ENCODE assay signal across 1 cellular context in the genomic region with DNA sequence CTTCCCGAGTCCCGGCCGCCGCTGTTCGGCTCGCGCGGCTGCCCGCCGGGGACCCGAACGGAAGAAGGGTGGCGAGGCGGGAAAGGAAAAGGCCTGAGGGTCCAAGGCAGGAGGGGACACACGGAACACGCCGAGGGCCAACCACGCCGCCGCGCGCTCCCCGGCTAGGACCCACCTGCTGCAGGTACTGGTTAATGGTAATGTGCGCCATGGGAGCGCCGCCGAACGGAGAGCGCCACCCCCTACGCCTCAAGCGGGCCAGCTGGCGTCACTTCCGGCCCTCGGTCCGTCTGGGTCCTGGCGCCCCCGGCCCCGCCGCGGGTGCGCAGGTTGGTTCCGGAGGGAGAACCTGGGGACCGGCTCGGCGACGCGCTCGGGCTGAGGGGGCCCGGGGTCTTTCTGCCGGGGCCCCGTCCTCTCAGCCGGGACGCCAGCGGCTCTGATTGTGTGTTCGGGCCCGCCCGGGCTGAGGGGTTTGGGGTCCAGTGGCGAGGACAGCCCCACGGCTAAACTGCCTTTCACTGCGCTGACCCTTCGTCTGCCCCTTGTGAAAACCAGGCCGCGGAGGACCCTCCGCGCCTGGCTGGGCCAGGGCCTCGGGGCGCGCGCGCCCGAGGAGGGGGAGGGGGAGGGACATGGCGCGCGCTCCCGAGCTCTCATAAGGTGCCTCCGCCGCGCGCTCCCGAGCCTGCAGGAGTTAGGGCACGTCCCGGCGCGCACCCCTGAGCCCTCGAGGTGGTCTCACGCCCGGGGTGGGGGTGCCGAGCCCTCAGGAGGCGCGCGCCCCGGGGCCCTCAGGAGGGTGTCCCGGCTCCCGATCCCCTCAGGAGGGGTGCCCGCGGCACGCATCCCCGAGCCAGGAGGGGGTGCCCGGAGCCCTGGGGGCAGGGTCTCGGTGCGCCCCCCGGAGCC.
A peak's percentile ranks its signal among the peaks of the same experiment; 100 is the strongest.
TF ChIP-seq lines count a peak whose summit lies in the region.

A gene (minus strand): TSS at position 246 of the 912 bp plus-strand sequence. CDS start 35 bp downstream, at position 211.

TF ChIP-seq in HepG2, 621 proteins besides CTCF, POLR2A, EP300 and RAD21 (continued from another document and continues in another):
- TF ChIP-seq, protein P1, sequence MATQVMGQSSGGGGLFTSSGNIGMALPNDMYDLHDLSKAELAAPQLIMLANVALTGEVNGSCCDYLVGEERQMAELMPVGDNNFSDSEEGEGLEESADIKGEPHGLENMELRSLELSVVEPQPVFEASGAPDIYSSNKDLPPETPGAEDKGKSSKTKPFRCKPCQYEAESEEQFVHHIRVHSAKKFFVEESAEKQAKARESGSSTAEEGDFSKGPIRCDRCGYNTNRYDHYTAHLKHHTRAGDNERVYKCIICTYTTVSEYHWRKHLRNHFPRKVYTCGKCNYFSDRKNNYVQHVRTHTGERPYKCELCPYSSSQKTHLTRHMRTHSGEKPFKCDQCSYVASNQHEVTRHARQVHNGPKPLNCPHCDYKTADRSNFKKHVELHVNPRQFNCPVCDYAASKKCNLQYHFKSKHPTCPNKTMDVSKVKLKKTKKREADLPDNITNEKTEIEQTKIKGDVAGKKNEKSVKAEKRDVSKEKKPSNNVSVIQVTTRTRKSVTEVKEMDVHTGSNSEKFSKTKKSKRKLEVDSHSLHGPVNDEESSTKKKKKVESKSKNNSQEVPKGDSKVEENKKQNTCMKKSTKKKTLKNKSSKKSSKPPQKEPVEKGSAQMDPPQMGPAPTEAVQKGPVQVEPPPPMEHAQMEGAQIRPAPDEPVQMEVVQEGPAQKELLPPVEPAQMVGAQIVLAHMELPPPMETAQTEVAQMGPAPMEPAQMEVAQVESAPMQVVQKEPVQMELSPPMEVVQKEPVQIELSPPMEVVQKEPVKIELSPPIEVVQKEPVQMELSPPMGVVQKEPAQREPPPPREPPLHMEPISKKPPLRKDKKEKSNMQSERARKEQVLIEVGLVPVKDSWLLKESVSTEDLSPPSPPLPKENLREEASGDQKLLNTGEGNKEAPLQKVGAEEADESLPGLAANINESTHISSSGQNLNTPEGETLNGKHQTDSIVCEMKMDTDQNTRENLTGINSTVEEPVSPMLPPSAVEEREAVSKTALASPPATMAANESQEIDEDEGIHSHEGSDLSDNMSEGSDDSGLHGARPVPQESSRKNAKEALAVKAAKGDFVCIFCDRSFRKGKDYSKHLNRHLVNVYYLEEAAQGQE (IDR thresholded peaks at IDR 0.05; ENCODE audit: borderline replicate concordance in 1 of 2, low read depth in 1 of 2, low read length in 2 of 2): peak in 1 of 2 experiments; percentile 71; a peak in 2 of 4 replicates
- TF ChIP-seq, protein P2, sequence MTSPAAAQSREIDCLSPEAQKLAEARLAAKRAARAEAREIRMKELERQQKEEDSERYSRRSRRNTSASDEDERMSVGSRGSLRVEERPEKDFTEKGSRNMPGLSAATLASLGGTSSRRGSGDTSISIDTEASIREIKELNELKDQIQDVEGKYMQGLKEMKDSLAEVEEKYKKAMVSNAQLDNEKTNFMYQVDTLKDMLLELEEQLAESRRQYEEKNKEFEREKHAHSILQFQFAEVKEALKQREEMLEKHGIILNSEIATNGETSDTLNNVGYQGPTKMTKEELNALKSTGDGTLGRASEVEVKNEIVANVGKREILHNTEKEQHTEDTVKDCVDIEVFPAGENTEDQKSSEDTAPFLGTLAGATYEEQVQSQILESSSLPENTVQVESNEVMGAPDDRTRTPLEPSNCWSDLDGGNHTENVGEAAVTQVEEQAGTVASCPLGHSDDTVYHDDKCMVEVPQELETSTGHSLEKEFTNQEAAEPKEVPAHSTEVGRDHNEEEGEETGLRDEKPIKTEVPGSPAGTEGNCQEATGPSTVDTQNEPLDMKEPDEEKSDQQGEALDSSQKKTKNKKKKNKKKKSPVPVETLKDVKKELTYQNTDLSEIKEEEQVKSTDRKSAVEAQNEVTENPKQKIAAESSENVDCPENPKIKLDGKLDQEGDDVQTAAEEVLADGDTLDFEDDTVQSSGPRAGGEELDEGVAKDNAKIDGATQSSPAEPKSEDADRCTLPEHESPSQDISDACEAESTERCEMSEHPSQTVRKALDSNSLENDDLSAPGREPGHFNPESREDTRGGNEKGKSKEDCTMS (CRISPR knock-in tag; conservative IDR thresholded peaks at IDR 0.05): 0 out of 2 replicates have a peak, but pooled peaks have one; percentile 79
- TF ChIP-seq SRSF9 (IDR thresholded peaks at IDR 0.05; ENCODE audit: borderline replicate concordance, insufficient read depth, low read depth, low read length, poor library complexity, severe bottlenecking) (no peak), CHD2 (IDR thresholded peaks at IDR 0.05; ENCODE audit: low read depth, low read length) (peak; percentile 35; the same call in 1 of the 2 replicates), JUN (CRISPR knock-in tag; IDR thresholded peaks at IDR 0.05) (peak; percentile 55; the same call in 1 of the 2 replicates), NCOA1 (CRISPR knock-in tag; IDR thresholded peaks at IDR 0.05) (no peak), RNF2 (conservative IDR thresholded peaks at IDR 0.05; ENCODE audit: low read depth) (0 out of 2 replicates have a peak, but pooled peaks have one; percentile 38), HNF4A (CRISPR knock-in tag; IDR thresholded peaks at IDR 0.05) (peak; percentile 61; the same call in 1 of the 2 replicates), ZNF674 (CRISPR knock-in tag; IDR thresholded peaks at IDR 0.05; ENCODE audit: low read depth) (no peak), ZNF619 (CRISPR knock-in tag; IDR thresholded peaks at IDR 0.05) (peak; percentile 93), NFE2L1 (CRISPR knock-in tag; IDR thresholded peaks at IDR 0.05; ENCODE audit: borderline replicate concordance) (peak; percentile 82), ZNF333 (CRISPR knock-in tag; IDR thresholded peaks at IDR 0.05; ENCODE audit: borderline replicate concordance) (no peak; the same call in 1 of the 2 replicates), ZNF235 (CRISPR knock-in tag; IDR thresholded peaks at IDR 0.05; ENCODE audit: borderline replicate concordance) (peak; percentile 88), CHCHD3 (CRISPR knock-in tag; IDR thresholded peaks at IDR 0.05) (peak; percentile 40; the same call in 1 of the 2 replicates), TSC22D2 (CRISPR knock-in tag; IDR thresholded peaks at IDR 0.05; ENCODE audit: borderline replicate concordance) (no peak; the same call in 1 of the 2 replicates), SMARCC2 (IDR thresholded peaks at IDR 0.05) (no peak), KDM1A (CRISPR knock-in tag; IDR thresholded peaks at IDR 0.05) (no peak), LCORL (IDR thresholded peaks at IDR 0.05) (no peak), LCORL (CRISPR knock-in tag; IDR thresholded peaks at IDR 0.05) (peak; percentile 13), KDM6A (CRISPR knock-in tag; IDR thresholded peaks at IDR 0.05; ENCODE audit: low read depth) (no peak), FOXK2 (IDR thresholded peaks at IDR 0.05) (no peak), NFYB (CRISPR knock-in tag; IDR thresholded peaks at IDR 0.05) (peak; percentile 45; the same call in 1 of the 2 replicates), MED8 (CRISPR knock-in tag; IDR thresholded peaks at IDR 0.05; ENCODE audit: insufficient replicate concordance) (peak; percentile 85), MAF1 (CRISPR knock-in tag; IDR thresholded peaks at IDR 0.05; ENCODE audit: borderline replicate concordance) (peak; percentile 94), FOXA3 (CRISPR knock-in tag; IDR thresholded peaks at IDR 0.05) (peak; percentile 76), ZNF530 (CRISPR knock-in tag; IDR thresholded peaks at IDR 0.05; ENCODE audit: low read depth) (no peak), ZSCAN9 (CRISPR knock-in tag; IDR thresholded peaks at IDR 0.05; ENCODE audit: borderline replicate concordance) (peak; percentile 63; the same call in 1 of the 2 replicates), SOX5 (CRISPR knock-in tag; IDR thresholded peaks at IDR 0.05; ENCODE audit: borderline replicate concordance) (peak; percentile 56; the same call in 1 of the 2 replicates), PPARG (CRISPR knock-in tag; conservative IDR thresholded peaks at IDR 0.05) (no peak; the same call in 1 of the 2 replicates), FOSL2 (CRISPR knock-in tag; IDR thresholded peaks at IDR 0.05) (peak; percentile 72)
- TF ChIP-seq, protein P3, sequence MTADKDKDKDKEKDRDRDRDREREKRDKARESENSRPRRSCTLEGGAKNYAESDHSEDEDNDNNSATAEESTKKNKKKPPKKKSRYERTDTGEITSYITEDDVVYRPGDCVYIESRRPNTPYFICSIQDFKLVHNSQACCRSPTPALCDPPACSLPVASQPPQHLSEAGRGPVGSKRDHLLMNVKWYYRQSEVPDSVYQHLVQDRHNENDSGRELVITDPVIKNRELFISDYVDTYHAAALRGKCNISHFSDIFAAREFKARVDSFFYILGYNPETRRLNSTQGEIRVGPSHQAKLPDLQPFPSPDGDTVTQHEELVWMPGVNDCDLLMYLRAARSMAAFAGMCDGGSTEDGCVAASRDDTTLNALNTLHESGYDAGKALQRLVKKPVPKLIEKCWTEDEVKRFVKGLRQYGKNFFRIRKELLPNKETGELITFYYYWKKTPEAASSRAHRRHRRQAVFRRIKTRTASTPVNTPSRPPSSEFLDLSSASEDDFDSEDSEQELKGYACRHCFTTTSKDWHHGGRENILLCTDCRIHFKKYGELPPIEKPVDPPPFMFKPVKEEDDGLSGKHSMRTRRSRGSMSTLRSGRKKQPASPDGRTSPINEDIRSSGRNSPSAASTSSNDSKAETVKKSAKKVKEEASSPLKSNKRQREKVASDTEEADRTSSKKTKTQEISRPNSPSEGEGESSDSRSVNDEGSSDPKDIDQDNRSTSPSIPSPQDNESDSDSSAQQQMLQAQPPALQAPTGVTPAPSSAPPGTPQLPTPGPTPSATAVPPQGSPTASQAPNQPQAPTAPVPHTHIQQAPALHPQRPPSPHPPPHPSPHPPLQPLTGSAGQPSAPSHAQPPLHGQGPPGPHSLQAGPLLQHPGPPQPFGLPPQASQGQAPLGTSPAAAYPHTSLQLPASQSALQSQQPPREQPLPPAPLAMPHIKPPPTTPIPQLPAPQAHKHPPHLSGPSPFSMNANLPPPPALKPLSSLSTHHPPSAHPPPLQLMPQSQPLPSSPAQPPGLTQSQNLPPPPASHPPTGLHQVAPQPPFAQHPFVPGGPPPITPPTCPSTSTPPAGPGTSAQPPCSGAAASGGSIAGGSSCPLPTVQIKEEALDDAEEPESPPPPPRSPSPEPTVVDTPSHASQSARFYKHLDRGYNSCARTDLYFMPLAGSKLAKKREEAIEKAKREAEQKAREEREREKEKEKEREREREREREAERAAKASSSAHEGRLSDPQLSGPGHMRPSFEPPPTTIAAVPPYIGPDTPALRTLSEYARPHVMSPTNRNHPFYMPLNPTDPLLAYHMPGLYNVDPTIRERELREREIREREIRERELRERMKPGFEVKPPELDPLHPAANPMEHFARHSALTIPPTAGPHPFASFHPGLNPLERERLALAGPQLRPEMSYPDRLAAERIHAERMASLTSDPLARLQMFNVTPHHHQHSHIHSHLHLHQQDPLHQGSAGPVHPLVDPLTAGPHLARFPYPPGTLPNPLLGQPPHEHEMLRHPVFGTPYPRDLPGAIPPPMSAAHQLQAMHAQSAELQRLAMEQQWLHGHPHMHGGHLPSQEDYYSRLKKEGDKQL (CRISPR knock-in tag; IDR thresholded peaks at IDR 0.05; ENCODE audit: low read depth): no peak; the same call in 1 of the 2 replicates
- TF ChIP-seq, protein P4, sequence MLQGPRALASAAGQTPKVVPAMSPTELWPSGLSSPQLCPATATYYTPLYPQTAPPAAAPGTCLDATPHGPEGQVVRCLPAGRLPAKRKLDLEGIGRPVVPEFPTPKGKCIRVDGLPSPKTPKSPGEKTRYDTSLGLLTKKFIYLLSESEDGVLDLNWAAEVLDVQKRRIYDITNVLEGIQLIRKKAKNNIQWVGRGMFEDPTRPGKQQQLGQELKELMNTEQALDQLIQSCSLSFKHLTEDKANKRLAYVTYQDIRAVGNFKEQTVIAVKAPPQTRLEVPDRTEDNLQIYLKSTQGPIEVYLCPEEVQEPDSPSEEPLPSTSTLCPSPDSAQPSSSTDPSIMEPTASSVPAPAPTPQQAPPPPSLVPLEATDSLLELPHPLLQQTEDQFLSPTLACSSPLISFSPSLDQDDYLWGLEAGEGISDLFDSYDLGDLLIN (CRISPR knock-in tag; IDR thresholded peaks at IDR 0.05; ENCODE audit: borderline replicate concordance): peak; percentile 80; the same call in 1 of the 2 replicates
- TF ChIP-seq, protein P5, sequence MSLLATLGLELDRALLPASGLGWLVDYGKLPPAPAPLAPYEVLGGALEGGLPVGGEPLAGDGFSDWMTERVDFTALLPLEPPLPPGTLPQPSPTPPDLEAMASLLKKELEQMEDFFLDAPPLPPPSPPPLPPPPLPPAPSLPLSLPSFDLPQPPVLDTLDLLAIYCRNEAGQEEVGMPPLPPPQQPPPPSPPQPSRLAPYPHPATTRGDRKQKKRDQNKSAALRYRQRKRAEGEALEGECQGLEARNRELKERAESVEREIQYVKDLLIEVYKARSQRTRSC (CRISPR knock-in tag; IDR thresholded peaks at IDR 0.05; ENCODE audit: low read depth): no peak; the same call in 1 of the 2 replicates
- TF ChIP-seq, protein P6, sequence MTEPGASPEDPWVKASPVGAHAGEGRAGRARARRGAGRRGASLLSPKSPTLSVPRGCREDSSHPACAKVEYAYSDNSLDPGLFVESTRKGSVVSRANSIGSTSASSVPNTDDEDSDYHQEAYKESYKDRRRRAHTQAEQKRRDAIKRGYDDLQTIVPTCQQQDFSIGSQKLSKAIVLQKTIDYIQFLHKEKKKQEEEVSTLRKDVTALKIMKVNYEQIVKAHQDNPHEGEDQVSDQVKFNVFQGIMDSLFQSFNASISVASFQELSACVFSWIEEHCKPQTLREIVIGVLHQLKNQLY (CRISPR knock-in tag; IDR thresholded peaks at IDR 0.05): no peak
- TF ChIP-seq, protein P7, sequence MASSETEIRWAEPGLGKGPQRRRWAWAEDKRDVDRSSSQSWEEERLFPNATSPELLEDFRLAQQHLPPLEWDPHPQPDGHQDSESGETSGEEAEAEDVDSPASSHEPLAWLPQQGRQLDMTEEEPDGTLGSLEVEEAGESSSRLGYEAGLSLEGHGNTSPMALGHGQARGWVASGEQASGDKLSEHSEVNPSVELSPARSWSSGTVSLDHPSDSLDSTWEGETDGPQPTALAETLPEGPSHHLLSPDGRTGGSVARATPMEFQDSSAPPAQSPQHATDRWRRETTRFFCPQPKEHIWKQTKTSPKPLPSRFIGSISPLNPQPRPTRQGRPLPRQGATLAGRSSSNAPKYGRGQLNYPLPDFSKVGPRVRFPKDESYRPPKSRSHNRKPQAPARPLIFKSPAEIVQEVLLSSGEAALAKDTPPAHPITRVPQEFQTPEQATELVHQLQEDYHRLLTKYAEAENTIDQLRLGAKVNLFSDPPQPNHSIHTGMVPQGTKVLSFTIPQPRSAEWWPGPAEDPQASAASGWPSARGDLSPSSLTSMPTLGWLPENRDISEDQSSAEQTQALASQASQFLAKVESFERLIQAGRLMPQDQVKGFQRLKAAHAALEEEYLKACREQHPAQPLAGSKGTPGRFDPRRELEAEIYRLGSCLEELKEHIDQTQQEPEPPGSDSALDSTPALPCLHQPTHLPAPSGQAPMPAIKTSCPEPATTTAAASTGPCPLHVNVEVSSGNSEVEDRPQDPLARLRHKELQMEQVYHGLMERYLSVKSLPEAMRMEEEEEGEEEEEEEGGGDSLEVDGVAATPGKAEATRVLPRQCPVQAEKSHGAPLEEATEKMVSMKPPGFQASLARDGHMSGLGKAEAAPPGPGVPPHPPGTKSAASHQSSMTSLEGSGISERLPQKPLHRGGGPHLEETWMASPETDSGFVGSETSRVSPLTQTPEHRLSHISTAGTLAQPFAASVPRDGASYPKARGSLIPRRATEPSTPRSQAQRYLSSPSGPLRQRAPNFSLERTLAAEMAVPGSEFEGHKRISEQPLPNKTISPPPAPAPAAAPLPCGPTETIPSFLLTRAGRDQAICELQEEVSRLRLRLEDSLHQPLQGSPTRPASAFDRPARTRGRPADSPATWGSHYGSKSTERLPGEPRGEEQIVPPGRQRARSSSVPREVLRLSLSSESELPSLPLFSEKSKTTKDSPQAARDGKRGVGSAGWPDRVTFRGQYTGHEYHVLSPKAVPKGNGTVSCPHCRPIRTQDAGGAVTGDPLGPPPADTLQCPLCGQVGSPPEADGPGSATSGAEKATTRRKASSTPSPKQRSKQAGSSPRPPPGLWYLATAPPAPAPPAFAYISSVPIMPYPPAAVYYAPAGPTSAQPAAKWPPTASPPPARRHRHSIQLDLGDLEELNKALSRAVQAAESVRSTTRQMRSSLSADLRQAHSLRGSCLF (CRISPR knock-in tag; IDR thresholded peaks at IDR 0.05; ENCODE audit: borderline replicate concordance): no peak; the same call in 1 of the 2 replicates
